Comparison of ENCODE assay signal across 14 cellular contexts in genomic region chr4:125522992-125523391, GRCh38.
A peak's percentile ranks its signal among the peaks of the same experiment; 100 is the strongest.
DNase-seq lines count a peak whose midpoint lies in the region; ATAC-seq and TF ChIP-seq lines count a peak whose summit lies in the region.
"Had no signal": no experiment of that assay in that cellular context is flagged by ENCODE, and none has a peak within 500 bp of the region (broad histone marks: within the 10 kb centered on the region; RNA-seq: fewer than 3 reads in every experiment).

No MANE protein-coding gene starts in this region.

- TF ChIP-seq CTCF in GM23338 (conservative IDR thresholded peaks at IDR 0.05; ENCODE audit: low read depth in 2 of 2) (no peak), endodermal cell (conservative IDR thresholded peaks at IDR 0.05) (no peak), prostate gland (IDR thresholded peaks at IDR 0.05) (no peak)

- no peak overlapping the region for H3K18ac ChIP-seq in mesenchymal stem cell (ENCODE audit: low read depth in 1 of 2, low read length in 2 of 2)

- H3K27me3 Mint-ChIP-seq in GM23338 (ENCODE audit: insufficient read depth, low read depth, poor library complexity) (no peaks in the 10 kb centered on the region), endodermal cell (ENCODE audit: insufficient read depth) (no peaks in the 10 kb centered on the region)

- H3K27ac Mint-ChIP-seq in GM23338 (no peak overlapping the region), endodermal cell (no peak overlapping the region)
- H3K27ac Mint-ChIP-seq: CD8-positive, alpha-beta T cell had no signal

- H3K9me3 ChIP-seq in endodermal cell (ENCODE audit: control insufficient read depth, low read length) (no peaks in the 10 kb centered on the region), mesenchymal stem cell (ENCODE audit: control insufficient read depth, low read length) (no peaks in the 10 kb centered on the region), prostate gland (no peaks in the 10 kb centered on the region)

- intact Hi-C loops in prostate gland (cut with DNase I), result no loop called here

- H3K27me3 ChIP-seq in GM23338 (ENCODE audit: insufficient read depth) (no peaks in the 10 kb centered on the region), endodermal cell (ENCODE audit: control insufficient read depth, insufficient read depth, low read length, poor library complexity, severe bottlenecking) (no peaks in the 10 kb centered on the region), mesenchymal stem cell (ENCODE audit: control insufficient read depth in 1 of 2, insufficient read depth in 1 of 2, low read length in 2 of 2) (no peaks in the 10 kb centered on the region), prostate gland (replicated peaks; ENCODE audit: insufficient read depth) (no peaks in the 10 kb centered on the region)

- no peak overlapping the region for H3K27ac ChIP-seq in GM23338 (ENCODE audit: low read depth)
- no peak overlapping the region for H3K27ac ChIP-seq in endodermal cell (ENCODE audit: low read depth, low read length)
- no peak overlapping the region for H3K27ac ChIP-seq in mesenchymal stem cell (ENCODE audit: low read length, poor library complexity, severe bottlenecking)
- H3K27ac ChIP-seq in prostate gland, result no peak overlapping the region

- H2AFZ ChIP-seq in GM23338 (peak overlapping the region; percentile 70), mesenchymal stem cell (ENCODE audit: low read depth, low read length) (no peak overlapping the region)

- no peaks in the 10 kb centered on the region for H3K36me3 Mint-ChIP-seq in GM23338 (ENCODE audit: low read depth)
- no peaks in the 10 kb centered on the region for H3K36me3 Mint-ChIP-seq in endodermal cell (ENCODE audit: low read depth)
- H3K36me3 Mint-ChIP-seq: CD8-positive, alpha-beta T cell had no signal

- H3K9ac ChIP-seq in endodermal cell (ENCODE audit: extremely low read depth, low read length, poor library complexity, severe bottlenecking), result no peak overlapping the region
- no peak overlapping the region for H3K9ac ChIP-seq in mesenchymal stem cell (ENCODE audit: low read length)

- TF ChIP-seq POLR2A in prostate gland (IDR thresholded peaks at IDR 0.05), result no peak

- H3F3A ChIP-seq in GM23338 (replicated peaks; ENCODE audit: low read depth), result no peaks in the 10 kb centered on the region

- H3K9me3 Mint-ChIP-seq in GM23338 (no peaks in the 10 kb centered on the region), endodermal cell (no peaks in the 10 kb centered on the region)

- peak; percentile 53 for DNase-seq in GM23338 (ENCODE audit: low spot score)
- peak; percentile 49 for DNase-seq in NCI-H69 (lab: John Stamatoyannopoulos, UW)
- peak; percentile 63 for DNase-seq in endodermal cell
- DNase-seq in mesenchymal stem cell, result no peak
- DNase-seq in HK-2 (ENCODE audit: unreplicated experiment), result no peak
- no peak for DNase-seq in SIG-M5 treated with dmso at 0.1 percent for 504 hours (lab: John Stamatoyannopoulos, UW; ENCODE audit: unreplicated experiment)
- DNase-seq in prostate gland (ENCODE audit: low spot score), result no peak
- DNase-seq: ACHN; CD8-positive, alpha-beta T cell; MV-4-11; NCI-H1436 treated with DMSO at 0.1 percent for 48 hours; NCI-H2107; T-helper 1 cell had no signal

- H3K4me3 ChIP-seq in GM23338 (no peak overlapping the region), endodermal cell (ENCODE audit: low read length) (no peak overlapping the region), mesenchymal stem cell (ENCODE audit: insufficient read depth in 1 of 2, low read depth in 1 of 2, low read length in 2 of 2) (no peak overlapping the region), prostate gland (no peak overlapping the region)

- no peak overlapping the region for H4K91ac ChIP-seq in mesenchymal stem cell (ENCODE audit: low read length)

- WGBS in endodermal cell (ENCODE audit: insufficient coverage in 1 of 2, insufficient read length in 1 of 2), 2 experiments, result 90 to 91% methylated on average over 4 to 10 of the region's 10 CpGs
- 95% methylated on average over 9 of the region's 10 CpGs for WGBS in mesenchymal stem cell
- WGBS in prostate gland, result 63% methylated on average over 10 of the region's 10 CpGs

- no peaks in the 10 kb centered on the region for H4K20me1 ChIP-seq in GM23338 (replicated peaks; ENCODE audit: insufficient read depth)

- H3K23ac ChIP-seq in mesenchymal stem cell (ENCODE audit: low read length in 2 of 2), result no peak overlapping the region

- H3K9me2 ChIP-seq in GM23338 (ENCODE audit: insufficient read depth), result no peaks in the 10 kb centered on the region

- no peak overlapping the region for H3K14ac ChIP-seq in mesenchymal stem cell (ENCODE audit: low read length in 2 of 2)

- H2BK5ac ChIP-seq in mesenchymal stem cell (ENCODE audit: low read depth, low read length, poor library complexity, severe bottlenecking), result no peak overlapping the region

- no peak overlapping the region for H2AK5ac ChIP-seq in mesenchymal stem cell (ENCODE audit: low read length, severe bottlenecking)

- H3K4me2 ChIP-seq in GM23338 (no peak overlapping the region), mesenchymal stem cell (ENCODE audit: low read length, poor library complexity, severe bottlenecking) (no peak overlapping the region)

- no peaks in the 10 kb centered on the region for H3K79me2 ChIP-seq in GM23338 (replicated peaks; ENCODE audit: insufficient read depth)

- H3K36me3 ChIP-seq in GM23338 (ENCODE audit: insufficient read depth), result no peaks in the 10 kb centered on the region
- H3K36me3 ChIP-seq in endodermal cell (ENCODE audit: control insufficient read depth, insufficient read depth, low read length), result no peaks in the 10 kb centered on the region
- no peaks in the 10 kb centered on the region for H3K36me3 ChIP-seq in mesenchymal stem cell (ENCODE audit: control insufficient read depth in 1 of 2, insufficient read depth in 2 of 2, low read depth in 1 of 2, low read length in 2 of 2)
- H3K36me3 ChIP-seq in prostate gland, result no peaks in the 10 kb centered on the region

- no peak overlapping the region for H2BK15ac ChIP-seq in mesenchymal stem cell (ENCODE audit: low read depth, poor library complexity, severe bottlenecking)

- H4K8ac ChIP-seq in mesenchymal stem cell (ENCODE audit: low read length), result no peak overlapping the region

- no peaks in the 10 kb centered on the region for H3K79me1 ChIP-seq in mesenchymal stem cell (replicated peaks; ENCODE audit: low read length, poor library complexity, severe bottlenecking)

- peak overlapping the region in 1 of 2 experiments; percentile 43 for H3K4ac ChIP-seq in mesenchymal stem cell (ENCODE audit: low read depth in 1 of 2, low read length in 2 of 2)

- peaks cover 16% of the 10 kb centered on the region; the same call in 1 of the 2 replicates for H3K4me1 ChIP-seq in GM23338 (ENCODE audit: insufficient read depth)
- H3K4me1 ChIP-seq in endodermal cell (ENCODE audit: control insufficient read depth, insufficient read depth, low read length), result no peaks in the 10 kb centered on the region
- no peaks in the 10 kb centered on the region for H3K4me1 ChIP-seq in mesenchymal stem cell (ENCODE audit: control insufficient read depth, insufficient read depth, low read depth, low read length)
- no peaks in the 10 kb centered on the region for H3K4me1 ChIP-seq in prostate gland (replicated peaks)

- peak overlapping the region; percentile 8 to 38 for H2BK12ac ChIP-seq in mesenchymal stem cell (ENCODE audit: low read length in 2 of 2)

- H3K4me1 Mint-ChIP-seq in GM23338 (peaks cover 17% of the 10 kb centered on the region; the same call in 2 of the 3 replicates), endodermal cell (peaks cover 4% of the 10 kb centered on the region)

- H2BK120ac ChIP-seq in mesenchymal stem cell (ENCODE audit: low read depth, low read length), result no peak overlapping the region

- H3K4me3 Mint-ChIP-seq in GM23338 (no peak overlapping the region), endodermal cell (no peak overlapping the region)
- H3K4me3 Mint-ChIP-seq: CD8-positive, alpha-beta T cell had no signal

- peak; percentile 92 for ATAC-seq in GM23338
- no peak for ATAC-seq in GM19452 (IDR thresholded peaks at IDR 0.05; ENCODE audit: unreplicated experiment)
- ATAC-seq: CD8-positive, alpha-beta T cell had no signal

TF ChIP-seq in GM23338, 12 proteins besides CTCF, POLR2A, EP300 and RAD21:
- TF ChIP-seq NANOG (IDR thresholded peaks at IDR 0.05; ENCODE audit: borderline replicate concordance), result no peak

Comparison
In these comparisons a context has a peak if more than half of its experiments do, and no peak if none do; other contexts are left out.
1. DNase-seq: peak in GM23338 (single experiment), NCI-H69 (single experiment) and endodermal cell (single experiment); none in mesenchymal stem cell (single experiment), HK-2 (single experiment), SIG-M5 treated with dmso at 0.1 percent for 504 hours (single experiment) and prostate gland (single experiment).